Comparison of ENCODE assay signal across 21 cellular contexts in the genomic region with DNA sequence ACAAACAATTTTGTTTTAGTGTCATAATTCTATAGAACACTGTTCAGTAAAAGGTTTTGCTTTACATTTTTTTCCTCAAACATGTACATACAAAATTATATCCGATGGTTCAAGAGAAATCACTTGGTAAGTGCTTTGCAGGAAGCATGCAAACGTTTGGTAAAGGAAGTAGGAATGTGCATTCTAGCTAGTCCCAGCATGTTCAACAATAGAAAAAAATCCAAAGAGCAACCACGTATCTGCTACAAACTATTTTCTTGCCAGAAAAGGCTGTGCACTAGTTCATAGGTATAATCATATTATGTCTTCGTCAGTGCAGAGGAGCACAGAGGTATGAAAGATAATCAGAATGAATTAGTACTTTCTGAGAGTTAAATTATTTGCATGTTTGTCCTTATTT.
"Had no signal": no experiment of that assay in that cellular context is flagged by ENCODE, and none has a peak within 500 bp of the region (broad histone marks: within the 10 kb centered on the region; RNA-seq: fewer than 3 reads in every experiment).

No MANE protein-coding gene starts in this region.

- FAIRE-seq: K562 had no signal

- DNase-seq: activated CD4-positive, alpha-beta memory T cell treated with anti-CD3 and anti-CD28 coated beads, Interleukin-2, amount 10 ng/mL, durations not matched to agents 7 days and 5 days; activated CD4-positive, alpha-beta T cell treated with anti-CD3 and anti-CD28 coated beads, Interleukin-2, amount 50 U/mL, for 1 hour; activated CD4-positive, CD25-positive, alpha-beta regulatory T cell; activated T-cell treated with anti-CD3 and anti-CD28 coated beads for 4 hours; adrenal gland; anterior cingulate cortex; central memory CD4-positive, alpha-beta T cell; Karpas-422; NCI-H1105 treated with DMSO at 0.1 percent for 48 hours; NCI-H1436 treated with DMSO at 0.1 percent for 48 hours; NCI-H187; NCI-H2081; NCI-H510A treated with DMSO at 0.1 percent for 48 hours; NCI-H69; PC-9; T-helper 1 cell had no signal

- ATAC-seq: activated naive CD4-positive, alpha-beta T cell treated with anti-CD3 and anti-CD28 coated beads, Interleukin-2, amount 50 U/mL, for 72 hours; K562; Right ventricle myocardium inferior had no signal

- H3K9me3 ChIP-seq: adrenal gland had no signal

- H3K4me3 Mint-ChIP-seq: activated CD4-positive, alpha-beta memory T cell treated with anti-CD3 and anti-CD28 coated beads, Interleukin-2, amount 10 ng/mL, durations not matched to agents 7 days and 5 days had no signal

- H3K9me3 Mint-ChIP-seq: activated CD4-positive, alpha-beta memory T cell treated with anti-CD3 and anti-CD28 coated beads, Interleukin-2, amount 10 ng/mL, durations not matched to agents 7 days and 5 days; activated naive CD4-positive, alpha-beta T cell treated with anti-CD3 and anti-CD28 coated beads, Interleukin-2, amount 50 U/mL, for 72 hours had no signal

- H3K27ac ChIP-seq: adrenal gland, PC-9, SK-N-MC, VCaP had no signal

- H3K27ac Mint-ChIP-seq: activated CD4-positive, alpha-beta memory T cell treated with anti-CD3 and anti-CD28 coated beads, Interleukin-2, amount 10 ng/mL, durations not matched to agents 7 days and 5 days had no signal

- H3K4me1 ChIP-seq: adrenal gland had no signal

- H3K27me3 Mint-ChIP-seq: activated CD4-positive, alpha-beta memory T cell treated with anti-CD3 and anti-CD28 coated beads, Interleukin-2, amount 10 ng/mL, durations not matched to agents 7 days and 5 days had no signal

- H3K27me3 ChIP-seq: adrenal gland had no signal

- H3K4me3 ChIP-seq: adrenal gland, K562, PC-9, SK-N-MC had no signal
